ENCODE assay signal across 14 cellular contexts in genomic region chrX:40065291-40066046, GRCh38. TPM values are rescaled to one million over a fixed set of nuclear protein-coding genes. Genes with fewer than 3 reads are reported as not detected.
DNase-seq lines count a peak whose midpoint lies in the region; ATAC-seq and TF ChIP-seq lines count a peak whose summit lies in the region.
"Had no signal": no experiment of that assay in that cellular context is flagged by ENCODE, and none has a peak within 500 bp of the region (broad histone marks: within the 10 kb centered on the region; RNA-seq: fewer than 3 reads in every experiment).

No MANE protein-coding gene starts in this region.

- peak; percentile 16 for DNase-seq in activated naive CD4-positive, alpha-beta T cell treated with Interleukin-2 at 50 U/mL for 16 hours
- no peak for DNase-seq in activated naive CD4-positive, alpha-beta T cell (lab: John Stamatoyannopoulos, UW)
- no peak for DNase-seq in WTC11 (ENCODE audit: low spot score)
- peak; percentile 47 for DNase-seq in activated naive CD8-positive, alpha-beta T cell treated with anti-CD3 and anti-CD28 coated beads, Interleukin-2, amount 10 ng/mL, durations not matched to agents 7 days and 5 days
- peak in 1 of 2 donors; percentile 55 for DNase-seq in stimulated activated naive CD8-positive, alpha-beta T cell treated with anti-CD3 and anti-CD28 coated beads, Interleukin-15, amount 100 ng/mL, for 72 hours
- no peak for DNase-seq in NCI-H2107 treated with DMSO at 0.1 percent for 48 hours (lab: John Stamatoyannopoulos, UW; ENCODE audit: unreplicated experiment)
- no peak for DNase-seq in cerebellum (ENCODE audit: low spot score)
- DNase-seq: foreskin melanocyte; left ventricle myocardium superior; NCI-H146; stimulated activated naive CD4-positive, alpha-beta T cell treated with Interleukin-2 at 50 U/mL for 16 hours had no signal

- ATAC-seq in WTC11 (no peak), HG03378 (IDR thresholded peaks at IDR 0.05; ENCODE audit: unreplicated experiment) (no peak)
- peak; percentile 70 for ATAC-seq in activated naive CD8-positive, alpha-beta T cell treated with anti-CD3 and anti-CD28 coated beads, Interleukin-2, amount 10 ng/mL, durations not matched to agents 7 days and 5 days (ENCODE audit: low read depth)
- ATAC-seq in stimulated activated naive CD8-positive, alpha-beta T cell treated with anti-CD3 and anti-CD28 coated beads, Interleukin-15, amount 100 ng/mL, for 72 hours, result peak; percentile 85
- ATAC-seq: HCT116, left ventricle myocardium superior, pancreas had no signal

- no peak overlapping the region for H3K4me3 Mint-ChIP-seq in WTC11
- H3K4me3 Mint-ChIP-seq in activated naive CD8-positive, alpha-beta T cell treated with anti-CD3 and anti-CD28 coated beads, Interleukin-2, amount 10 ng/mL, durations not matched to agents 7 days and 5 days, result peak overlapping the region; percentile 82
- H3K4me3 Mint-ChIP-seq in stimulated activated naive CD8-positive, alpha-beta T cell treated with anti-CD3 and anti-CD28 coated beads, Interleukin-15, amount 100 ng/mL, for 72 hours, result peak overlapping the region; percentile 70 to 84

- CTCF ChIA-PET in WTC11 (lab: Charles Lee), result no interaction called here

- no peak for TF ChIP-seq CTCF in WTC11 (IDR thresholded peaks at IDR 0.05)

- peak overlapping the region; percentile 83 for H3K27ac Mint-ChIP-seq in WTC11
- peak overlapping the region; percentile 94 for H3K27ac Mint-ChIP-seq in activated naive CD8-positive, alpha-beta T cell treated with anti-CD3 and anti-CD28 coated beads, Interleukin-2, amount 10 ng/mL, durations not matched to agents 7 days and 5 days
- H3K27ac Mint-ChIP-seq in stimulated activated naive CD8-positive, alpha-beta T cell treated with anti-CD3 and anti-CD28 coated beads, Interleukin-15, amount 100 ng/mL, for 72 hours, result peak overlapping the region in 1 of 2 donors; percentile 78

- no peaks in the 10 kb centered on the region for H3K9me3 Mint-ChIP-seq in WTC11
- no peaks in the 10 kb centered on the region for H3K9me3 Mint-ChIP-seq in activated naive CD8-positive, alpha-beta T cell treated with anti-CD3 and anti-CD28 coated beads, Interleukin-2, amount 10 ng/mL, durations not matched to agents 7 days and 5 days
- H3K9me3 Mint-ChIP-seq in stimulated activated naive CD8-positive, alpha-beta T cell treated with anti-CD3 and anti-CD28 coated beads, Interleukin-15, amount 100 ng/mL, for 72 hours, result no peaks in the 10 kb centered on the region

- peaks cover 66% of the 10 kb centered on the region for H3K4me1 Mint-ChIP-seq in WTC11
- H3K4me1 Mint-ChIP-seq in activated naive CD8-positive, alpha-beta T cell treated with anti-CD3 and anti-CD28 coated beads, Interleukin-2, amount 10 ng/mL, durations not matched to agents 7 days and 5 days, result peaks cover 64% of the 10 kb centered on the region
- peaks cover 88% of the 10 kb centered on the region for H3K4me1 Mint-ChIP-seq in stimulated activated naive CD8-positive, alpha-beta T cell treated with anti-CD3 and anti-CD28 coated beads, Interleukin-15, amount 100 ng/mL, for 72 hours

- POLR2A ChIA-PET in WTC11 (lab: Charles Lee), result no interaction called here
- POLR2A ChIA-PET in activated naive CD8-positive, alpha-beta T cell treated with anti-CD3 and anti-CD28 coated beads, Interleukin-2, amount 10 ng/mL, durations not matched to agents 7 days and 5 days (lab: Charles Lee), result interaction anchor here (0.7 to 1.6 kb wide), 8 partner anchors 24 to 195 kb away, joined by 3 to 6 read pairs (median 4); partner anchors contain the start of gene BCOR

- H3K27me3 Mint-ChIP-seq in WTC11 (ENCODE audit: low read depth), result no peaks in the 10 kb centered on the region
- no peaks in the 10 kb centered on the region for H3K27me3 Mint-ChIP-seq in activated naive CD8-positive, alpha-beta T cell treated with anti-CD3 and anti-CD28 coated beads, Interleukin-2, amount 10 ng/mL, durations not matched to agents 7 days and 5 days
- H3K27me3 Mint-ChIP-seq in stimulated activated naive CD8-positive, alpha-beta T cell treated with anti-CD3 and anti-CD28 coated beads, Interleukin-15, amount 100 ng/mL, for 72 hours, result no peaks in the 10 kb centered on the region

- peaks cover 60% of the 10 kb centered on the region for H3K36me3 Mint-ChIP-seq in WTC11
- H3K36me3 Mint-ChIP-seq in activated naive CD8-positive, alpha-beta T cell treated with anti-CD3 and anti-CD28 coated beads, Interleukin-2, amount 10 ng/mL, durations not matched to agents 7 days and 5 days, result peaks cover 31% of the 10 kb centered on the region

TF ChIP-seq in WTC11, 78 proteins besides CTCF, POLR2A, EP300 and RAD21 (continues in another document):
- TF ChIP-seq USF1 (CRISPR knock-in tag; IDR thresholded peaks at IDR 0.05), result no peak
- TF ChIP-seq E2F5 (CRISPR knock-in tag; IDR thresholded peaks at IDR 0.05), result no peak
- TF ChIP-seq ZNF138 (CRISPR knock-in tag; conservative IDR thresholded peaks at IDR 0.05), result no peak
- no peak for TF ChIP-seq FOXK1 (CRISPR knock-in tag; IDR thresholded peaks at IDR 0.05)
- no peak for TF ChIP-seq CREM (CRISPR knock-in tag; IDR thresholded peaks at IDR 0.05)
- no peak for TF ChIP-seq HMGXB4 (CRISPR knock-in tag; IDR thresholded peaks at IDR 0.05)
- TF ChIP-seq RELA (CRISPR knock-in tag; IDR thresholded peaks at IDR 0.05; ENCODE audit: borderline replicate concordance), result no peak
- no peak for TF ChIP-seq MLX (CRISPR knock-in tag; IDR thresholded peaks at IDR 0.05)
- TF ChIP-seq ZNF532 (CRISPR knock-in tag; IDR thresholded peaks at IDR 0.05; ENCODE audit: borderline replicate concordance), result no peak
- no peak for TF ChIP-seq PRRX2 (CRISPR knock-in tag; IDR thresholded peaks at IDR 0.05)

RNA-seq across cellular contexts. Expression of gene BCOR, which starts 32.3 kb away (rescaled TPM):
- total RNA-seq in WTC11 (2021) (41.1 to 44.5 TPM (median 43.1 TPM) in 3 replicates), cerebellum (23.5 TPM)
- 10 to 100 TPM; 44.7 to 46.4 TPM for total RNA-seq in activated naive CD8-positive, alpha-beta T cell treated with anti-CD3 and anti-CD28 coated beads, Interleukin-2, amount 10 ng/mL, durations not matched to agents 7 days and 5 days

Comparison
In these comparisons a context has a peak if more than half of its experiments do, and no peak if none do; other contexts are left out.
1. DNase-seq: peak in activated naive CD4-positive, alpha-beta T cell treated with Interleukin-2 at 50 U/mL for 16 hours (single experiment) and activated naive CD8-positive, alpha-beta T cell treated with anti-CD3 and anti-CD28 coated beads, Interleukin-2, amount 10 ng/mL, durations not matched to agents 7 days and 5 days (single experiment); none in activated naive CD4-positive, alpha-beta T cell (0 of 4), WTC11 (single experiment), NCI-H2107 treated with DMSO at 0.1 percent for 48 hours (single experiment) and cerebellum (single experiment).
2. ATAC-seq: peak in activated naive CD8-positive, alpha-beta T cell treated with anti-CD3 and anti-CD28 coated beads, Interleukin-2, amount 10 ng/mL, durations not matched to agents 7 days and 5 days (single experiment) and stimulated activated naive CD8-positive, alpha-beta T cell treated with anti-CD3 and anti-CD28 coated beads, Interleukin-15, amount 100 ng/mL, for 72 hours (single experiment); none in WTC11 (single experiment) and HG03378 (single experiment).